Comparison of ENCODE assay signal across 9 cellular contexts in genomic region chr6:56176741-56177140, GRCh38.
"Had no signal": no experiment of that assay in that cellular context is flagged by ENCODE, and none has a peak within 500 bp of the region (broad histone marks: within the 10 kb centered on the region; RNA-seq: fewer than 3 reads in every experiment).

No MANE protein-coding gene starts in this region.

- FAIRE-seq: K562 had no signal

- H3K4me3 ChIP-seq: GM23248, HAP-1, K562 had no signal

- ATAC-seq: HCT116, K562 had no signal

- H3K27ac ChIP-seq: GM23248, HL-60 had no signal

- H2AFZ ChIP-seq: GM23248 had no signal

- H3K9ac ChIP-seq: GM23248 had no signal

- DNase-seq: GM23248, GOT3, H7, IMR-90, KG1 had no signal

- H3K4me1 ChIP-seq: HAP-1 had no signal

- H3K9me3 ChIP-seq: HAP-1 had no signal

- H3K36me3 ChIP-seq: HAP-1 had no signal
